In the genomic region with DNA sequence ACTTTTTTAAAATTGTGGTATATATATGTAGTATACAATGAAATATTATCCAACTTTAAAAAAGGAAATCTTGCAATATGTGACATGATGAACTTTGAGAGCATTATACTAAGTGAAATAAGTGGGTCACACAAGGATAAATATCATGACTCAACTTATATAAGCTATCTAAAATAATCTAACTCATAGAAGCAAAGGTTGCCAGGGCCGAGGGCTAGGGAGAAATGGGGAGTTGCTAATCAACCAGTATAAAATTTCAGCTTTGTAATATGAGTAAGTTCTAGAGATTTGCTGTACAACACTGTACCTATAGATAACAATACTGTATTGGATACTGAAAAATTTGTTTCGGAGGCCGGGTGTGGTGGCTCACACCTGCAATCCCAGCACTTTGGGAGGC, we compare ENCODE assay signal across 15 cellular contexts. TPM values are rescaled to one million over a fixed set of nuclear protein-coding genes. Genes with fewer than 3 reads are reported as not detected.
DNase-seq lines count a peak whose midpoint lies in the region; ATAC-seq and TF ChIP-seq lines count a peak whose summit lies in the region.
"Had no signal": no experiment of that assay in that cellular context is flagged by ENCODE, and none has a peak within 500 bp of the region (broad histone marks: within the 10 kb centered on the region; RNA-seq: fewer than 3 reads in every experiment).

No MANE protein-coding gene starts in this region.

- ATAC-seq in natural killer cell treated with Interleukin-12 subunit alpha and Interleukin-12 subunit beta and Interleukin-15 and Interleukin-18, amount 100 ng/mL, for 72 hours: no peak
- ATAC-seq in natural killer cell (no peak), activated B cell treated with CpG ODN at 0.5 μM for 24 hours (ENCODE audit: low read depth) (no peak), HG02623 (IDR thresholded peaks at IDR 0.05; ENCODE audit: unreplicated experiment) (no peak), T-cell (replicated peaks in 1 of 4) (no peak)
- ATAC-seq: A549 had no signal

- H3K4me3 ChIP-seq in tibial nerve: no peak overlapping the region
- H3K4me3 ChIP-seq: A549 had no signal

- H3K9me3 Mint-ChIP-seq in natural killer cell treated with Interleukin-12 subunit alpha and Interleukin-12 subunit beta and Interleukin-15 and Interleukin-18, amount 100 ng/mL, for 72 hours: no peaks in the 10 kb centered on the region
- H3K9me3 Mint-ChIP-seq in natural killer cell: no peaks in the 10 kb centered on the region
- H3K9me3 Mint-ChIP-seq in activated B cell treated with CpG ODN at 0.5 μM for 24 hours: no peaks in the 10 kb centered on the region
- H3K9me3 Mint-ChIP-seq in T-cell: no peaks in the 10 kb centered on the region
- H3K9me3 Mint-ChIP-seq: CD14-positive monocyte; CD4-positive, alpha-beta memory T cell; H9 had no signal

- intact Hi-C loops in natural killer cell (cut with micrococcal nuclease): no loop called here
- intact Hi-C loops in activated B cell treated with CpG ODN at 0.5 μM for 24 hours (cut with micrococcal nuclease): no loop called here
- intact Hi-C loops in posterior vena cava (cut with DNase I): no loop called here

- CTCF ChIA-PET in activated B cell treated with CpG ODN at 0.5 μM for 24 hours (lab: Charles Lee) (no interaction called here), T-cell (lab: Charles Lee) (interaction anchor here in 1 of 2 donors (0.6 kb wide), 1 partner anchor 13 kb away, joined by 3 read pairs; no protein-coding TSS in a partner anchor)

- H3K36me3 Mint-ChIP-seq in natural killer cell treated with Interleukin-12 subunit alpha and Interleukin-12 subunit beta and Interleukin-15 and Interleukin-18, amount 100 ng/mL, for 72 hours: peaks cover 10% of the 10 kb centered on the region
- no peaks in the 10 kb centered on the region for H3K36me3 Mint-ChIP-seq in natural killer cell
- peaks cover 33% of the 10 kb centered on the region for H3K36me3 Mint-ChIP-seq in activated B cell treated with CpG ODN at 0.5 μM for 24 hours (ENCODE audit: low read depth)
- H3K36me3 Mint-ChIP-seq in T-cell: peaks cover 34% of the 10 kb centered on the region

- POLR2A ChIA-PET in activated B cell treated with CpG ODN at 0.5 μM for 24 hours (lab: Charles Lee): interaction anchor here (0.6 to 1.5 kb wide), 2 partner anchors 24 to 40 kb away, joined by 3 read pairs; no protein-coding TSS in a partner anchor
- POLR2A ChIA-PET in T-cell (lab: Charles Lee): interaction anchor here in 1 of 2 donors (0.6 kb wide), 1 partner anchor 9 kb away, joined by 3 read pairs; no protein-coding TSS in a partner anchor

- no peak for TF ChIP-seq CTCF in natural killer cell (IDR thresholded peaks at IDR 0.05)
- no peak for TF ChIP-seq CTCF in activated B cell treated with CpG ODN at 0.5 μM for 24 hours (IDR thresholded peaks at IDR 0.05)
- TF ChIP-seq CTCF in tibial nerve (IDR thresholded peaks at IDR 0.05): no peak

- no peak for DNase-seq in natural killer cell treated with Interleukin-12 subunit alpha and Interleukin-12 subunit beta and Interleukin-15 and Interleukin-18, amount 100 ng/mL, for 72 hours (ENCODE audit: low spot score)
- DNase-seq in natural killer cell (no peak), activated B cell treated with CpG ODN at 0.5 μM for 24 hours (no peak), posterior vena cava (ENCODE audit: low spot score) (peak; percentile 36), T-cell (no peak), tibial nerve (ENCODE audit: low spot score in 2 of 2) (no peak)
- DNase-seq: CD4-positive, alpha-beta memory T cell; DMS153; DMS79; H9; KG1 had no signal

- no peak overlapping the region for H3K4me3 Mint-ChIP-seq in natural killer cell treated with Interleukin-12 subunit alpha and Interleukin-12 subunit beta and Interleukin-15 and Interleukin-18, amount 100 ng/mL, for 72 hours
- H3K4me3 Mint-ChIP-seq in natural killer cell (no peak overlapping the region), activated B cell treated with CpG ODN at 0.5 μM for 24 hours (no peak overlapping the region), T-cell (no peak overlapping the region)
- H3K4me3 Mint-ChIP-seq: CD14-positive monocyte, H9 had no signal

- 91 to 96% methylated on average over 3 of the region's 3 CpGs for WGBS in tibial nerve, 2 donors

- peaks cover 0 to 8% (median 0%) of the 10 kb centered on the region in 4 donors for H3K4me1 ChIP-seq in tibial nerve

- TF ChIP-seq POLR2A in tibial nerve (IDR thresholded peaks at IDR 0.05): no peak

- H3K27ac Mint-ChIP-seq in natural killer cell treated with Interleukin-12 subunit alpha and Interleukin-12 subunit beta and Interleukin-15 and Interleukin-18, amount 100 ng/mL, for 72 hours: peak overlapping the region; percentile 46 to 58
- peak overlapping the region in 1 of 2 donors; percentile 53 for H3K27ac Mint-ChIP-seq in natural killer cell
- H3K27ac Mint-ChIP-seq in activated B cell treated with CpG ODN at 0.5 μM for 24 hours: peak overlapping the region; percentile 2
- H3K27ac Mint-ChIP-seq in T-cell: no peak overlapping the region
- H3K27ac Mint-ChIP-seq: CD4-positive, alpha-beta memory T cell; H9 had no signal

- H3K27me3 ChIP-seq in tibial nerve: no peaks in the 10 kb centered on the region

- H3K27ac ChIP-seq in tibial nerve: no peak overlapping the region
- H3K27ac ChIP-seq: 22Rv1, A549 had no signal

- H3K27me3 Mint-ChIP-seq in natural killer cell treated with Interleukin-12 subunit alpha and Interleukin-12 subunit beta and Interleukin-15 and Interleukin-18, amount 100 ng/mL, for 72 hours: no peaks in the 10 kb centered on the region
- H3K27me3 Mint-ChIP-seq in natural killer cell (ENCODE audit: low read depth in 2 of 2) (no peaks in the 10 kb centered on the region), activated B cell treated with CpG ODN at 0.5 μM for 24 hours (no peaks in the 10 kb centered on the region), T-cell (no peaks in the 10 kb centered on the region)
- H3K27me3 Mint-ChIP-seq: CD4-positive, alpha-beta memory T cell had no signal

- peaks cover 55 to 59% of the 10 kb centered on the region in 2 donors for H3K4me1 Mint-ChIP-seq in natural killer cell treated with Interleukin-12 subunit alpha and Interleukin-12 subunit beta and Interleukin-15 and Interleukin-18, amount 100 ng/mL, for 72 hours (ENCODE audit: low read depth in 2 of 2)
- H3K4me1 Mint-ChIP-seq in natural killer cell (peaks cover 66 to 70% of the 10 kb centered on the region in 2 donors), activated B cell treated with CpG ODN at 0.5 μM for 24 hours (peaks cover 51% of the 10 kb centered on the region), T-cell (peaks cover 56 to 57% (median 56%) of the 10 kb centered on the region in 3 donors)

- peaks cover 0 to 6% (median 0%) of the 10 kb centered on the region in 3 donors for H3K36me3 ChIP-seq in tibial nerve

- no peak for TF ChIP-seq EP300 in tibial nerve (IDR thresholded peaks at IDR 0.05)

- no peaks in the 10 kb centered on the region for H3K9me3 ChIP-seq in tibial nerve
- H3K9me3 ChIP-seq: A549 had no signal

RNA-seq across cellular contexts. Expression of a gene that starts 38.5 kb away (rescaled TPM):
- 100 to 1,000 TPM; 106 to 107 TPM for total RNA-seq in natural killer cell treated with Interleukin-12 subunit alpha and Interleukin-12 subunit beta and Interleukin-15 and Interleukin-18, amount 100 ng/mL, for 72 hours
- total RNA-seq in natural killer cell: 100 to 1,000 TPM; 155 to 166 (median 157) TPM
- total RNA-seq in activated B cell treated with CpG ODN at 0.5 μM for 24 hours: 76.3 and 86.9 TPM in 2 replicates
- 10 to 100 TPM; 27.9 to 31.8 TPM for total RNA-seq in posterior vena cava
- total RNA-seq in T-cell: 10 to 100 TPM; 58.7 to 93.6 (median 67.4) TPM
- 10 to 100 TPM; 43.7 to 99.0 (median 59.6) TPM for total RNA-seq in tibial nerve

RNA-seq across cellular contexts. Expression of a gene that starts 42.1 kb away (rescaled TPM):
- total RNA-seq in natural killer cell treated with Interleukin-12 subunit alpha and Interleukin-12 subunit beta and Interleukin-15 and Interleukin-18, amount 100 ng/mL, for 72 hours: 10 to 100 TPM; 26.1 to 34.0 TPM
- total RNA-seq in natural killer cell: 10 to 100 TPM; 27.5 to 40.3 (median 35.7) TPM
- total RNA-seq in activated B cell treated with CpG ODN at 0.5 μM for 24 hours: 31.1 and 33.7 TPM in 2 replicates
- 10 to 100 TPM; 21.2 to 31.1 TPM for total RNA-seq in posterior vena cava
- total RNA-seq in T-cell: 10 to 100 TPM; 23.0 to 29.9 (median 26.3) TPM
- total RNA-seq in tibial nerve: 10 to 100 TPM; 33.9 to 92.0 (median 58.3) TPM

Comparison
In these comparisons a context has a peak if more than half of its experiments do, and no peak if none do; other contexts are left out.
1. H3K27ac Mint-ChIP-seq: peak in natural killer cell treated with Interleukin-12 subunit alpha and Interleukin-12 subunit beta and Interleukin-15 and Interleukin-18, amount 100 ng/mL, for 72 hours (2 of 2) and activated B cell treated with CpG ODN at 0.5 μM for 24 hours (single experiment); none in T-cell (0 of 2).